ENCODE assay signal across 11 cellular contexts in genomic region chr10:77669892-77670291, GRCh38. TPM values are rescaled to one million over a fixed set of nuclear protein-coding genes. Genes with fewer than 3 reads are reported as not detected.
DNase-seq lines count a peak whose midpoint lies in the region; ATAC-seq and TF ChIP-seq lines count a peak whose summit lies in the region.
"Had no signal": no experiment of that assay in that cellular context is flagged by ENCODE, and none has a peak within 500 bp of the region (broad histone marks: within the 10 kb centered on the region; RNA-seq: fewer than 3 reads in every experiment).

No MANE protein-coding gene starts in this region.

- no peak overlapping the region for H3K4me3 ChIP-seq in lower leg skin (ENCODE audit: low read depth, poor library complexity, severe bottlenecking)
- H3K4me3 ChIP-seq: MG63 had no signal

- no peak for TF ChIP-seq CTCF in lower leg skin (IDR thresholded peaks at IDR 0.05)

- no peaks in the 10 kb centered on the region for H3K9me3 Mint-ChIP-seq in stimulated activated naive CD8-positive, alpha-beta T cell treated with anti-CD3 and anti-CD28 coated beads, Interleukin-15, Interleukin-2, amounts not matched to agents 100 ng/mL and 50 ng/mL, for 24 hours
- no peaks in the 10 kb centered on the region for H3K9me3 Mint-ChIP-seq in stimulated activated naive CD8-positive, alpha-beta T cell treated with anti-CD3 and anti-CD28 coated beads, Interleukin-15, amount 100 ng/mL, for 72 hours

- no peaks in the 10 kb centered on the region for H3K36me3 Mint-ChIP-seq in stimulated activated naive CD8-positive, alpha-beta T cell treated with anti-CD3 and anti-CD28 coated beads, Interleukin-15, Interleukin-2, amounts not matched to agents 100 ng/mL and 50 ng/mL, for 24 hours (ENCODE audit: low read depth)

- no peak overlapping the region for H3K4me3 Mint-ChIP-seq in stimulated activated naive CD8-positive, alpha-beta T cell treated with anti-CD3 and anti-CD28 coated beads, Interleukin-15, Interleukin-2, amounts not matched to agents 100 ng/mL and 50 ng/mL, for 24 hours
- H3K4me3 Mint-ChIP-seq in stimulated activated naive CD8-positive, alpha-beta T cell treated with anti-CD3 and anti-CD28 coated beads, Interleukin-15, amount 100 ng/mL, for 72 hours, result no peak overlapping the region

- TF ChIP-seq POLR2A in lower leg skin (IDR thresholded peaks at IDR 0.05), result no peak

- H3K4me1 Mint-ChIP-seq in stimulated activated naive CD8-positive, alpha-beta T cell treated with anti-CD3 and anti-CD28 coated beads, Interleukin-15, Interleukin-2, amounts not matched to agents 100 ng/mL and 50 ng/mL, for 24 hours (ENCODE audit: low read depth), result peaks cover 4% of the 10 kb centered on the region
- no peaks in the 10 kb centered on the region for H3K4me1 Mint-ChIP-seq in stimulated activated naive CD8-positive, alpha-beta T cell treated with anti-CD3 and anti-CD28 coated beads, Interleukin-15, amount 100 ng/mL, for 72 hours

- H3K27ac Mint-ChIP-seq in stimulated activated naive CD8-positive, alpha-beta T cell treated with anti-CD3 and anti-CD28 coated beads, Interleukin-15, Interleukin-2, amounts not matched to agents 100 ng/mL and 50 ng/mL, for 24 hours, result peak overlapping the region; percentile 18
- no peak overlapping the region for H3K27ac Mint-ChIP-seq in stimulated activated naive CD8-positive, alpha-beta T cell treated with anti-CD3 and anti-CD28 coated beads, Interleukin-15, amount 100 ng/mL, for 72 hours

- no peak for DNase-seq in stimulated activated naive CD8-positive, alpha-beta T cell treated with anti-CD3 and anti-CD28 coated beads, Interleukin-15, amount 100 ng/mL, for 72 hours
- DNase-seq in RPMI7951 (ENCODE audit: low read depth) (peak; percentile 27), foreskin melanocyte (peak; percentile 76), lower leg skin (ENCODE audit: low spot score in 2 of 2) (no peak), germinal center (ENCODE audit: low spot score) (no peak)
- DNase-seq in activated CD4-positive, alpha-beta T cell treated with anti-CD3 and anti-CD28 coated beads, Interleukin-2, amount 50 U/mL, for 48 hours, result no peak
- DNase-seq: DMS79 treated with DMSO at 0.1 percent for 48 hours, MG63, NCI-H1930, NCI-H2171 had no signal

- intact Hi-C loops in lower leg skin (cut with DNase I; ENCODE audit: low total_unique reads), result no loop called here

- peaks cover 29% of the 10 kb centered on the region for H3K27me3 Mint-ChIP-seq in stimulated activated naive CD8-positive, alpha-beta T cell treated with anti-CD3 and anti-CD28 coated beads, Interleukin-15, Interleukin-2, amounts not matched to agents 100 ng/mL and 50 ng/mL, for 24 hours
- H3K27me3 Mint-ChIP-seq in stimulated activated naive CD8-positive, alpha-beta T cell treated with anti-CD3 and anti-CD28 coated beads, Interleukin-15, amount 100 ng/mL, for 72 hours, result peaks cover 71% of the 10 kb centered on the region

- ATAC-seq in stimulated activated naive CD8-positive, alpha-beta T cell treated with anti-CD3 and anti-CD28 coated beads, Interleukin-15, amount 100 ng/mL, for 72 hours, result no peak

RNA-seq across cellular contexts. Expression of gene KCNMA1, which starts 32.3 kb away (rescaled TPM):
- total RNA-seq in RPMI7951 (2014; rRNA removed; shearing (Covaris generic)), result 33.7 and 47.7 TPM in 2 replicates
- 1 to 10 TPM; 4.1 to 9.9 (median 6.5) TPM for total RNA-seq in lower leg skin

Comparison
In these comparisons a context has a peak if more than half of its experiments do, and no peak if none do; other contexts are left out.
1. DNase-seq: peak in RPMI7951 (single experiment) and foreskin melanocyte (single experiment); none in stimulated activated naive CD8-positive, alpha-beta T cell treated with anti-CD3 and anti-CD28 coated beads, Interleukin-15, amount 100 ng/mL, for 72 hours (0 of 2), activated CD4-positive, alpha-beta T cell treated with anti-CD3 and anti-CD28 coated beads, Interleukin-2, amount 50 U/mL, for 48 hours (0 of 2), lower leg skin (0 of 2) and germinal center (single experiment).